13 cellular contexts compared by ENCODE assay signal in genomic region chr4:172042714-172043114, GRCh38.
A peak's percentile ranks its signal among the peaks of the same experiment; 100 is the strongest.
DNase-seq lines count a peak whose midpoint lies in the region; ATAC-seq, FAIRE-seq and TF ChIP-seq lines count a peak whose summit lies in the region.
"Had no signal": no experiment of that assay in that cellular context is flagged by ENCODE, and none has a peak within 500 bp of the region (broad histone marks: within the 10 kb centered on the region; RNA-seq: fewer than 3 reads in every experiment).

No MANE protein-coding gene starts in this region.

- peaks cover 2% of the 10 kb centered on the region for H3K9me1 ChIP-seq in endothelial cell of umbilical vein (replicated peaks; ENCODE audit: control insufficient read depth, extremely low read depth, insufficient read depth, low read length)

- DNase-seq in Caki2 (ENCODE audit: low read depth) (peak; percentile 58), NCI-H82 (lab: John Stamatoyannopoulos, UW) (peak; percentile 82), endothelial cell of umbilical vein (ENCODE audit: low read depth, low spot score) (peak; percentile 2), amygdala (lab: John Stamatoyannopoulos, UW) (no peak)
- no peak for DNase-seq in activated T-cell treated with anti-CD3 and anti-CD28 coated beads, Interleukin-2, amount 50 U/mL, for 48 hours
- no peak for DNase-seq in activated T-cell treated with anti-CD3 and anti-CD28 coated beads, Interleukin-2, amount 50 U/mL, for 24 hours
- DNase-seq: left cardiac atrium, MG63, nucleus accumbens, stomach had no signal

- H3K4me1 ChIP-seq in endothelial cell of umbilical vein (ENCODE audit: control insufficient read depth, extremely low read depth, insufficient read depth, low read length) (no peaks in the 10 kb centered on the region), gastroesophageal sphincter (no peaks in the 10 kb centered on the region)
- H3K4me1 ChIP-seq: stomach had no signal

- no peak overlapping the region for H3K4me2 ChIP-seq in endothelial cell of umbilical vein (ENCODE audit: insufficient read depth, low read length)

- no peak overlapping the region for H3K4me3 Mint-ChIP-seq in activated T-cell treated with anti-CD3 and anti-CD28 coated beads, Interleukin-2, amount 50 U/mL, for 24 hours

- in situ Hi-C loops in Caki2 (cut with HindIII; ENCODE audit: low pct_unique_long_range_greater_than_20kb, low sequenced_read_pairs): no loop called here

- BruUV-seq in endothelial cell of umbilical vein (replicated peaks; lab: Mats Ljungman, UMichigan): no TSS peak

- H3K36me3 Mint-ChIP-seq in activated T-cell treated with anti-CD3 and anti-CD28 coated beads, Interleukin-2, amount 50 U/mL, for 24 hours (ENCODE audit: low read depth): no peaks in the 10 kb centered on the region

- TF ChIP-seq CTCF in endothelial cell of umbilical vein (IDR thresholded peaks at IDR 0.05; ENCODE audit: extremely low read depth in 1 of 2, insufficient read depth in 1 of 2, low read depth in 1 of 2, low read length in 2 of 2): no peak
- TF ChIP-seq CTCF in gastroesophageal sphincter (IDR thresholded peaks at IDR 0.05): no peak

- no peak overlapping the region for H2AFZ ChIP-seq in endothelial cell of umbilical vein (ENCODE audit: low read depth, low read length)

- dilution Hi-C loops in endothelial cell of umbilical vein (cut with MboI; ENCODE audit: extremely low pct_ligation_motif_present, low sequenced_read_pairs): no loop called here

- intact Hi-C loops in endothelial cell of umbilical vein (cut with micrococcal nuclease): no loop called here

- H3K27me3 Mint-ChIP-seq in activated T-cell treated with anti-CD3 and anti-CD28 coated beads, Interleukin-2, amount 50 U/mL, for 24 hours: no peaks in the 10 kb centered on the region

- H3K27me3 ChIP-seq in endothelial cell of umbilical vein (ENCODE audit: control insufficient read depth in 2 of 2, insufficient read depth in 2 of 2, low read length in 2 of 2) (no peaks in the 10 kb centered on the region), gastroesophageal sphincter (no peaks in the 10 kb centered on the region)
- H3K27me3 ChIP-seq: cardiac muscle cell, MG63, stomach had no signal

- H3K9me3 Mint-ChIP-seq in activated T-cell treated with anti-CD3 and anti-CD28 coated beads, Interleukin-2, amount 50 U/mL, for 24 hours: no peaks in the 10 kb centered on the region

- WGBS in gastroesophageal sphincter (ENCODE audit: low coverage in 1 of 2), 2 donors: 63 to 77% methylated on average over 2 to 3 of the region's 3 CpGs

- TF ChIP-seq POLR2A in endothelial cell of umbilical vein (IDR thresholded peaks at IDR 0.05; ENCODE audit: low read depth, low read length) (no peak), gastroesophageal sphincter (IDR thresholded peaks at IDR 0.05) (no peak)

- POLR2A ChIA-PET in endothelial cell of umbilical vein (lab: Charles Lee): no interaction called here

- TF ChIP-seq EP300 in gastroesophageal sphincter (IDR thresholded peaks at IDR 0.05): no peak

- H3K4me1 Mint-ChIP-seq in activated T-cell treated with anti-CD3 and anti-CD28 coated beads, Interleukin-2, amount 50 U/mL, for 24 hours (ENCODE audit: low read depth): no peaks in the 10 kb centered on the region

- H3K27ac Mint-ChIP-seq in activated T-cell treated with anti-CD3 and anti-CD28 coated beads, Interleukin-2, amount 50 U/mL, for 24 hours: no peak overlapping the region

- ATAC-seq in HG03432 (IDR thresholded peaks at IDR 0.05; ENCODE audit: unreplicated experiment) (peak; percentile 55), gastroesophageal sphincter (no peak)
- ATAC-seq: left cardiac atrium had no signal

- no peaks in the 10 kb centered on the region for H4K20me1 ChIP-seq in endothelial cell of umbilical vein (replicated peaks; ENCODE audit: control insufficient read depth, extremely low read depth, insufficient read depth, low read length)

- no peak for FAIRE-seq in endothelial cell of umbilical vein (lab: Jason Lieb, UNC)

- H3K27ac ChIP-seq in endothelial cell of umbilical vein (ENCODE audit: insufficient read depth, low read depth, low read length) (no peak overlapping the region), gastroesophageal sphincter (no peak overlapping the region)
- H3K27ac ChIP-seq: stomach had no signal

- H3K4me3 ChIP-seq in endothelial cell of umbilical vein (replicated peaks in 1 of 3; ENCODE audit: insufficient read depth in 1 of 3, low read depth in 1 of 3, low read length in 3 of 3) (no peak overlapping the region), gastroesophageal sphincter (no peak overlapping the region)
- H3K4me3 ChIP-seq: cardiac muscle cell, MG63, stomach had no signal

- no peaks in the 10 kb centered on the region for H3K79me2 ChIP-seq in endothelial cell of umbilical vein (ENCODE audit: control insufficient read depth, insufficient read depth, low read length)

- H3K9me3 ChIP-seq in endothelial cell of umbilical vein (replicated peaks; ENCODE audit: control insufficient read depth, insufficient read depth, low read length): no peaks in the 10 kb centered on the region
- no peaks in the 10 kb centered on the region for H3K9me3 ChIP-seq in gastroesophageal sphincter
- H3K9me3 ChIP-seq: MG63, stomach had no signal

- no peak overlapping the region for H3K9ac ChIP-seq in endothelial cell of umbilical vein (replicated peaks; ENCODE audit: extremely low read depth, insufficient read depth, low read length)

- CTCF ChIA-PET in endothelial cell of umbilical vein (lab: Charles Lee): interaction anchor here (0.5 to 1.6 kb wide), 2 partner anchors 10 to 971 kb away, joined by 3 read pairs; no protein-coding TSS in a partner anchor

- H3K36me3 ChIP-seq in endothelial cell of umbilical vein (ENCODE audit: control insufficient read depth in 2 of 2, extremely low read depth in 1 of 2, insufficient read depth in 2 of 2, low read length in 2 of 2): no peaks in the 10 kb centered on the region
- no peaks in the 10 kb centered on the region for H3K36me3 ChIP-seq in gastroesophageal sphincter
- H3K36me3 ChIP-seq: cardiac muscle cell, MG63, stomach had no signal

TF ChIP-seq in endothelial cell of umbilical vein, 7 proteins besides CTCF, POLR2A, EP300 and RAD21:
- TF ChIP-seq EZH2 (IDR thresholded peaks at IDR 0.05; ENCODE audit: borderline replicate concordance, low read depth, low read length, severe bottlenecking): no peak
- TF ChIP-seq POLR2AphosphoS5 (IDR thresholded peaks at IDR 0.05; ENCODE audit: insufficient read depth, low read depth, low read length): no peak
- no peak for TF ChIP-seq GATA2 (IDR thresholded peaks at IDR 0.05; ENCODE audit: insufficient read depth, insufficient read length, low read depth, low read length)
- no peak for TF ChIP-seq MYC (IDR thresholded peaks at IDR 0.05; ENCODE audit: low read depth, low read length)

Comparison
In these comparisons a context has a peak if more than half of its experiments do, and no peak if none do; other contexts are left out.
1. DNase-seq: peak in Caki2 (single experiment), NCI-H82 (single experiment) and endothelial cell of umbilical vein (single experiment); none in activated T-cell treated with anti-CD3 and anti-CD28 coated beads, Interleukin-2, amount 50 U/mL, for 48 hours (0 of 2), amygdala (0 of 56) and activated T-cell treated with anti-CD3 and anti-CD28 coated beads, Interleukin-2, amount 50 U/mL, for 24 hours (single experiment).